24 cellular contexts compared by ENCODE assay signal in the genomic region with DNA sequence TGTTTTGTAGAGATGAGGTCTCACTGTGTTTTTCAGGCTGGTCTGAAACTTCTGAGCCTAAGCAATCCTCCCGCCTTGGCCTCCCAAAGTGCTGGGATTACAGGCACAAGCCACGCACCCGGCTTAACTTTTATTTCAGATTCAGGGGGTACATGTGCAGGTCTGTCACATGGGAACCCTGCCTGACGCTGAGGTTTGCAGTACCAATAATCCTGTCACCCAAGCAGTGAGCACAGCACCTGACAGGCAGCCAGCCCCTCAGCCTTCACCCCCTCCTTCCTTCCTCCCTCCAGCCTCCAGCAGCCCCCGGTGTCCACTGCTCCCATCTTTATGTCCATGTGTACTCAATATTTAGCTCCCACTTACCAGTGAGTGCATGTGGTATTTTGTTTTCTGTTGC.
"Had no signal": no experiment of that assay in that cellular context is flagged by ENCODE, and none has a peak within 500 bp of the region (broad histone marks: within the 10 kb centered on the region; RNA-seq: fewer than 3 reads in every experiment).

No MANE protein-coding gene starts in this region.

- H3K9me3 Mint-ChIP-seq: mesothelial cell of epicardium had no signal

- DNase-seq: dermis blood vessel endothelial cell; dorsolateral prefrontal cortex; effector CD4-positive, alpha-beta T cell; effector memory CD4-positive, alpha-beta T cell; esophagus squamous epithelium; foreskin fibroblast; foreskin melanocyte; gastrocnemius medialis; glutamatergic neuron; head of caudate nucleus; heart right ventricle; hippocampal formation; left cardiac atrium; left lung; left ventricle myocardium superior; lower lobe of right lung; mesenchymal stem cell; mucosa of descending colon had no signal

- FAIRE-seq: colon, endothelial cell of umbilical vein, islet of Langerhans, keratinocyte had no signal

- H3K27ac Mint-ChIP-seq: mesothelial cell of epicardium had no signal

- H3K27me3 ChIP-seq: dorsolateral prefrontal cortex, esophagus squamous epithelium, gastrocnemius medialis, heart right ventricle, left lung had no signal

- H3K4me3 ChIP-seq: coronary artery, dorsolateral prefrontal cortex, esophagus squamous epithelium, gastrocnemius medialis, heart right ventricle, left lung, lower lobe of right lung, mucosa of descending colon had no signal

- H3K36me3 Mint-ChIP-seq: mesothelial cell of epicardium had no signal

- ATAC-seq: gastrocnemius medialis, left cardiac atrium, mucosa of descending colon had no signal

- H3K9me3 ChIP-seq: esophagus squamous epithelium, gastrocnemius medialis, heart right ventricle, left lung, lower lobe of right lung, mucosa of descending colon had no signal

- H3K27ac ChIP-seq: coronary artery, dorsolateral prefrontal cortex, esophagus squamous epithelium, gastrocnemius medialis, heart right ventricle, left lung, lower lobe of right lung had no signal

- H3K36me3 ChIP-seq: gastrocnemius medialis, left lung, lower lobe of right lung had no signal
